18 cellular contexts compared by ENCODE assay signal in genomic region chr15:88241060-88241459, GRCh38. TPM values are rescaled to one million over a fixed set of nuclear protein-coding genes. Genes with fewer than 3 reads are reported as not detected.
"Had no signal": no experiment of that assay in that cellular context is flagged by ENCODE, and none has a peak within 500 bp of the region (broad histone marks: within the 10 kb centered on the region; RNA-seq: fewer than 3 reads in every experiment).

No MANE protein-coding gene starts in this region.

- H3K4me1 Mint-ChIP-seq: memory B cell had no signal

- H3K27ac ChIP-seq: body of pancreas, heart left ventricle, upper lobe of left lung had no signal

- H3K27ac Mint-ChIP-seq: activated naive CD4-positive, alpha-beta T cell treated with anti-CD3 and anti-CD28 coated beads, Interleukin-2, amount 50 U/mL, for 72 hours; memory B cell had no signal

- H3K27me3 ChIP-seq: heart left ventricle, upper lobe of left lung had no signal

- H3K36me3 Mint-ChIP-seq: activated naive CD4-positive, alpha-beta T cell treated with anti-CD3 and anti-CD28 coated beads, Interleukin-2, amount 50 U/mL, for 72 hours; memory B cell had no signal

- H3K9me3 Mint-ChIP-seq: activated naive CD4-positive, alpha-beta T cell treated with anti-CD3 and anti-CD28 coated beads, Interleukin-2, amount 50 U/mL, for 72 hours; memory B cell had no signal

- ATAC-seq: activated naive CD4-positive, alpha-beta T cell treated with anti-CD3 and anti-CD28 coated beads, Interleukin-2, amount 50 U/mL, for 72 hours; body of pancreas; left lobe of liver; stimulated activated naive CD8-positive, alpha-beta T cell treated with anti-CD3 and anti-CD28 coated beads, Interleukin-15, Interleukin-2, amounts not matched to agents 100 U/mL and 50 U/mL, for 24 hours had no signal

- H3K36me3 ChIP-seq: heart left ventricle, upper lobe of left lung had no signal

- DNase-seq: activated CD4-positive, alpha-beta T cell treated with anti-CD3 and anti-CD28 coated beads, Interleukin-2, amount 50 U/mL, for 4 hours; activated CD4-positive, CD25-positive, alpha-beta regulatory T cell treated with anti-CD3 and anti-CD28 coated beads, Interleukin-2, amount 50 U/mL, for 72 hours; activated effector memory CD4-positive, alpha-beta T cell treated with Interleukin-2 at 50 U/mL for 16 hours; activated T-cell treated with anti-CD3 and anti-CD28 coated beads, Interleukin-2, amount 50 U/mL, for 1 hour; amniotic stem cell; body of pancreas; central memory CD4-positive, alpha-beta T cell; effector CD8-positive, alpha-beta T cell; heart left ventricle; stimulated activated CD4-positive, alpha-beta T cell treated with anti-CD3 and anti-CD28 coated beads, Interleukin-2, amount 100 ng/mL, for 48 hours; stimulated activated naive CD8-positive, alpha-beta T cell treated with anti-CD3 and anti-CD28 coated beads, Interleukin-15, Interleukin-2, amounts not matched to agents 100 U/mL and 50 U/mL, for 24 hours; upper lobe of left lung had no signal

- H3K4me3 Mint-ChIP-seq: memory B cell had no signal

- H3K4me3 ChIP-seq: body of pancreas, coronary artery, heart left ventricle, upper lobe of left lung had no signal

- H3K4me1 ChIP-seq: body of pancreas had no signal

- H3K9me3 ChIP-seq: body of pancreas, upper lobe of left lung had no signal

RNA-seq across cellular contexts. Expression of gene NTRK3, which starts 15.5 kb away (rescaled TPM):
- total RNA-seq: fibroblast of lung, osteocyte had no signal
